In the genomic region with DNA sequence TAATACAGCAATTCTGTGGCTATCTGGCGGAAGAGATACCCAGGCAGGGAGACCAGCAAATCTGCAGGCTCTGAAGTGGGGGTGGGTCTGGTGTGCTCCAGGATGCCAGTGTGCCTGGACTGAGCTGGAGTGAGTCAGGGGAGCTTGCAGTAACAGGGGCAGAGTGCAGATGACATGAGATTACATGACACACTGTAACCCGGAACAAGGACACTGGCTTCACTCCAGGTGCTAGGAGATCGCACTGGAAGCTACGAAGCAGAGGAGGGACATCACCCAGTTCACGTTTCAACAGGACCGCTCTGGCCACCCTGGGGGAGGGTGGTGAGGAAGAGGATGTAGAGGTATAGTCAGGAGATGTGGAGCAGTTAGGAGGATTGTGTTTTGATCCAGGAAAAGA, we compare ENCODE assay signal across 34 cellular contexts.
"Had no signal": no experiment of that assay in that cellular context is flagged by ENCODE, and none has a peak within 500 bp of the region (broad histone marks: within the 10 kb centered on the region; RNA-seq: fewer than 3 reads in every experiment).

No MANE protein-coding gene starts in this region.

- FAIRE-seq: astrocyte, frontal cortex had no signal

- H3K4me1 Mint-ChIP-seq: activated B cell treated with CpG ODN at 0.5 μM for 24 hours; activated T-helper 17 cell treated with anti-CD3 and anti-CD28 coated beads, Interleukin-2, amount 50 U/mL, for 72 hours; endodermal cell; T-helper 17 cell had no signal

- H3K27me3 ChIP-seq: brain microvascular endothelial cell, cardiac muscle cell, colonic mucosa, esophagus squamous epithelium, heart left ventricle had no signal

- H3K4me3 Mint-ChIP-seq: activated B cell treated with CpG ODN at 0.5 μM for 24 hours; activated CD8-positive, alpha-beta T cell treated with anti-CD3 and anti-CD28 coated beads for 36 hours; activated naive CD8-positive, alpha-beta T cell; activated T-cell treated with anti-CD3 and anti-CD28 coated beads, Interleukin-2, amount 50 U/mL, for 4 hours; activated T-helper 17 cell treated with anti-CD3 and anti-CD28 coated beads, Interleukin-2, amount 50 U/mL, for 72 hours; endodermal cell; T-helper 17 cell; T-helper 2 cell treated with Interferon-gamma antibody and Interleukin-4, amounts not matched to agents 5 μg/mL and 100 μg/mL, for 36 hours had no signal

- H3K9me3 ChIP-seq: colonic mucosa had no signal

- H3K27ac ChIP-seq: brain microvascular endothelial cell, cardiac muscle cell, colonic mucosa, esophagus squamous epithelium, heart left ventricle, WERI-Rb-1 had no signal

- H3K4me3 ChIP-seq: cardiac muscle cell, colonic mucosa, esophagus squamous epithelium, heart left ventricle had no signal

- H3K4me1 ChIP-seq: colonic mucosa, esophagus squamous epithelium, heart left ventricle had no signal

- H3K36me3 ChIP-seq: brain microvascular endothelial cell, cardiac muscle cell, colonic mucosa, esophagus squamous epithelium, heart left ventricle, WERI-Rb-1 had no signal

- ATAC-seq: activated CD4-positive, CD25-positive, alpha-beta regulatory T cell treated with anti-CD3 and anti-CD28 coated beads, Interleukin-2, amount 50 U/mL, for 24 hours; activated CD8-positive, alpha-beta T cell treated with anti-CD3 and anti-CD28 coated beads for 36 hours; activated T-cell treated with anti-CD3 and anti-CD28 coated beads, Interleukin-2, amount 50 U/mL, for 4 hours; activated T-helper 17 cell treated with anti-CD3 and anti-CD28 coated beads, Interleukin-2, amount 50 U/mL, for 72 hours; heart left ventricle; T-helper 17 cell had no signal

- H3K27me3 Mint-ChIP-seq: activated B cell treated with CpG ODN at 0.5 μM for 24 hours; activated naive CD8-positive, alpha-beta T cell; T-helper 17 cell had no signal

- H3K36me3 Mint-ChIP-seq: activated naive CD8-positive, alpha-beta T cell had no signal

- DNase-seq: activated B cell treated with CpG ODN at 0.5 μM for 24 hours; activated CD4-positive, alpha-beta T cell treated with anti-CD3 and anti-CD28 coated beads for 48 hours; activated CD4-positive, alpha-beta T cell treated with anti-CD3 and anti-CD28 coated beads, Interleukin-2, amount 50 U/mL, for 1 hour; activated CD4-positive, alpha-beta T cell treated with anti-CD3 and anti-CD28 coated beads, Interleukin-2, amount 50 U/mL, for 48 hours; activated CD8-positive, alpha-beta memory T cell treated with anti-CD3 and anti-CD28 coated beads for 24 hours; activated CD8-positive, alpha-beta T cell treated with anti-CD3 and anti-CD28 coated beads for 36 hours; activated effector memory CD4-positive, alpha-beta T cell treated with Interleukin-2 at 50 U/mL for 16 hours; activated gamma-delta T cell treated with Interleukin-2 at 50 U/mL for 16 hours; activated naive CD4-positive, alpha-beta T cell treated with anti-CD3 and anti-CD28 coated beads, Interleukin-2, amount 50 U/mL, for 16 hours; activated naive CD4-positive, alpha-beta T cell treated with Interleukin-2 at 50 U/mL for 16 hours; activated T-cell treated with anti-CD3 and anti-CD28 coated beads, Interleukin-2, amount 50 U/mL, for 4 hours; amniotic stem cell; anterior cingulate cortex; brain microvascular endothelial cell; central memory CD4-positive, alpha-beta T cell; cerebellar nuclear complex; colonic mucosa; effector CD8-positive, alpha-beta T cell; endodermal cell; erythroblast; esophagus squamous epithelium; glutamatergic neuron; heart left ventricle; T-helper 1 cell; T-helper 17 cell; T1000; WERI-Rb-1 had no signal

- H3K27ac Mint-ChIP-seq: activated B cell treated with CpG ODN at 0.5 μM for 24 hours; activated CD8-positive, alpha-beta T cell treated with anti-CD3 and anti-CD28 coated beads for 36 hours; activated naive CD8-positive, alpha-beta T cell; activated T-helper 17 cell treated with anti-CD3 and anti-CD28 coated beads, Interleukin-2, amount 50 U/mL, for 72 hours; endodermal cell; T-helper 17 cell; T-helper 2 cell treated with Interferon-gamma antibody and Interleukin-4, amounts not matched to agents 5 μg/mL and 100 μg/mL, for 36 hours had no signal
